In genomic region chr4:29734343-29734742, GRCh38 we compare ENCODE assay signal across 5 cellular contexts.
"Had no signal": no experiment of that assay in that cellular context is flagged by ENCODE, and none has a peak within 500 bp of the region (broad histone marks: within the 10 kb centered on the region; RNA-seq: fewer than 3 reads in every experiment).

No MANE protein-coding gene starts in this region.

- DNase-seq: H9, HCEC 1CT had no signal

- H2AFZ ChIP-seq: GM23338 had no signal

- ATAC-seq: GM23338, HepG2 had no signal

- H3K4me3 ChIP-seq: GM23338 had no signal

- H3K27ac ChIP-seq: HL-60 had no signal

- H3K4me2 ChIP-seq: GM23338 had no signal
